In genomic region chr4:3765271-3766206, GRCh38 we compare ENCODE assay signal across 8 cellular contexts. TPM values are rescaled to one million over a fixed set of nuclear protein-coding genes. Genes with fewer than 3 reads are reported as not detected.
DNase-seq lines count a peak whose midpoint lies in the region; ATAC-seq and TF ChIP-seq lines count a peak whose summit lies in the region.

No MANE protein-coding gene starts in this region.

- H3K4me3 ChIP-seq in A673 (ENCODE audit: low read depth, low read length, poor library complexity, severe bottlenecking) (peak overlapping the region; percentile 39), HEK293 (ENCODE audit: low read depth, low read length) (peak overlapping the region; percentile 27), right cardiac atrium (ENCODE audit: low read length) (peak overlapping the region; percentile 60), skeletal muscle tissue (ENCODE audit: low read length in 3 of 3) (peak overlapping the region in 2 of 3 donors; percentile 65 to 67)

- H3K36me3 Mint-ChIP-seq in activated naive CD8-positive, alpha-beta T cell = no peaks in the 10 kb centered on the region

- BruUV-seq in A673 (replicated peaks; lab: Mats Ljungman, UMichigan) = no TSS peak

- H3K9ac ChIP-seq in skeletal muscle tissue (ENCODE audit: low read depth in 1 of 3, low read length in 3 of 3) = peak overlapping the region in 2 of 3 donors; percentile 38 to 57

- intact Hi-C loops in A673 (cut with micrococcal nuclease; ENCODE audit: unreplicated experiment) (no loop called here), right cardiac atrium (cut with DNase I) (no loop called here)

- CTCF ChIA-PET in A673 (lab: Charles Lee) = interaction anchor here (1.8 to 2.2 kb wide), 2 partner anchors 42 to 115 kb away, joined by 5 to 6 read pairs; no protein-coding TSS in a partner anchor
- CTCF ChIA-PET in HEK293 (lab: Yijun Ruan, JAX) = interaction anchor here (0.7 to 2.5 kb wide), 9 partner anchors 9 to 175 kb away, joined by 3 to 10 read pairs (median 4); no protein-coding TSS in a partner anchor

- peak; percentile 30; the same call in 1 of the 2 replicates for TF ChIP-seq CTCF in A673 (conservative IDR thresholded peaks at IDR 0.05; ENCODE audit: low read depth, low read length)
- TF ChIP-seq CTCF in HEK293 (tag by site-specific recombination; IDR thresholded peaks at IDR 0.05) = no peak

- no peaks in the 10 kb centered on the region for H3K9me3 ChIP-seq in A673 (ENCODE audit: low read depth, low read length, poor library complexity, severe bottlenecking)
- H3K9me3 ChIP-seq in HEK293 (ENCODE audit: control insufficient read depth, insufficient read depth, low read depth, low read length) = no peaks in the 10 kb centered on the region
- no peaks in the 10 kb centered on the region for H3K9me3 ChIP-seq in right cardiac atrium (ENCODE audit: control insufficient read depth, low read length)
- peaks cover 0 to 3% (median 0%) of the 10 kb centered on the region in 3 donors for H3K9me3 ChIP-seq in skeletal muscle tissue (ENCODE audit: control insufficient read depth in 3 of 3, low read length in 3 of 3)

- no peaks in the 10 kb centered on the region for H3K9me3 Mint-ChIP-seq in activated naive CD8-positive, alpha-beta T cell (ENCODE audit: low read depth)

- peaks cover 5% of the 10 kb centered on the region for H3K27me3 Mint-ChIP-seq in activated naive CD8-positive, alpha-beta T cell

- peaks cover 8% of the 10 kb centered on the region for H3K4me1 ChIP-seq in A673 (ENCODE audit: insufficient read depth, low read length, poor library complexity, severe bottlenecking)
- no peaks in the 10 kb centered on the region for H3K4me1 ChIP-seq in HEK293 (ENCODE audit: control insufficient read depth, insufficient read depth, low read length)
- no peaks in the 10 kb centered on the region for H3K4me1 ChIP-seq in right cardiac atrium (ENCODE audit: control insufficient read depth, insufficient read depth, low read length)
- H3K4me1 ChIP-seq in skeletal muscle tissue (ENCODE audit: control insufficient read depth in 3 of 3, insufficient read depth in 3 of 3, low read length in 3 of 3) = peaks cover 4 to 16% (median 10%) of the 10 kb centered on the region in 3 donors

- no peak overlapping the region for H3K27ac ChIP-seq in A673 (ENCODE audit: low read depth, low read length, poor library complexity, severe bottlenecking)
- peak overlapping the region; percentile 53; the same call in 1 of the 2 replicates for H3K27ac ChIP-seq in HEK293 (ENCODE audit: extremely low read depth, low read depth, low read length)
- no peak overlapping the region for H3K27ac ChIP-seq in right cardiac atrium (ENCODE audit: low read length)
- H3K27ac ChIP-seq in skeletal muscle tissue (ENCODE audit: low read depth, low read length) = no peak overlapping the region

- H3K4me3 Mint-ChIP-seq in activated naive CD8-positive, alpha-beta T cell = peak overlapping the region; percentile 46

- POLR2A ChIA-PET in A673 (lab: Charles Lee; ENCODE audit: low non-redundant PET) (no interaction called here), HEK293 (lab: Yijun Ruan, JAX) (interaction anchor here (0.7 to 1.0 kb wide), 2 partner anchors 15 to 18 kb away, joined by 3 to 4 read pairs; no protein-coding TSS in a partner anchor)

- no peak overlapping the region for H3K27ac Mint-ChIP-seq in activated naive CD8-positive, alpha-beta T cell

- ATAC-seq in right cardiac atrium (peak; percentile 29 to 37), HG03097 (IDR thresholded peaks at IDR 0.05; ENCODE audit: low FRiP score, unreplicated experiment) (no peak), HG02588 (IDR thresholded peaks at IDR 0.05; ENCODE audit: unreplicated experiment) (no peak)

- H3K4me1 Mint-ChIP-seq in activated naive CD8-positive, alpha-beta T cell (ENCODE audit: low read depth) = peaks cover 4% of the 10 kb centered on the region

- no peaks in the 10 kb centered on the region for H3K36me3 ChIP-seq in A673 (ENCODE audit: insufficient read depth, low read length, poor library complexity, severe bottlenecking)
- H3K36me3 ChIP-seq in HEK293 (ENCODE audit: control insufficient read depth in 2 of 2, insufficient read depth in 1 of 2, low read length in 2 of 2) = no peaks in the 10 kb centered on the region
- H3K36me3 ChIP-seq in skeletal muscle tissue (ENCODE audit: control insufficient read depth in 3 of 3, insufficient read depth in 3 of 3, low read length in 3 of 3) = no peaks in the 10 kb centered on the region

- DNase-seq in A673 (ENCODE audit: low spot score) (peak; percentile 73), right cardiac atrium (peak in 2 of 3 donors; percentile 61 to 68), NCI-H187 treated with DMSO at 0.1 percent for 48 hours (lab: John Stamatoyannopoulos, UW) (no peak)

- WGBS in right cardiac atrium = 2% methylated on average over 135 of the region's 135 CpGs

- H3K27me3 ChIP-seq in A673 (replicated peaks; ENCODE audit: insufficient read depth, low read depth, low read length, poor library complexity) = peaks cover 13% of the 10 kb centered on the region
- H3K27me3 ChIP-seq in right cardiac atrium (ENCODE audit: control insufficient read depth, insufficient read depth) = no peaks in the 10 kb centered on the region
- H3K27me3 ChIP-seq in skeletal muscle tissue (ENCODE audit: control insufficient read depth in 3 of 3, insufficient read depth in 3 of 3, low read length in 3 of 3) = peaks cover 39 to 55% (median 43%) of the 10 kb centered on the region in 3 donors

TF ChIP-seq in HEK293, 187 proteins besides CTCF, POLR2A, EP300 and RAD21:
- TF ChIP-seq ZFHX2 (tag by site-specific recombination; conservative IDR thresholded peaks at IDR 0.05) = peak; percentile 82
- TF ChIP-seq TRIM28 (IDR thresholded peaks at IDR 0.05; ENCODE audit: borderline replicate concordance, low read length) = no peak
- TF ChIP-seq EGR2 (tag by site-specific recombination; IDR thresholded peaks at IDR 0.05; ENCODE audit: low read depth) = peak; percentile 52; the same call in 1 of the 2 replicates
- no peak for TF ChIP-seq ZBTB7A (tag by site-specific recombination; IDR thresholded peaks at IDR 0.05; ENCODE audit: low read depth)
- TF ChIP-seq PATZ1 (tag by site-specific recombination; IDR thresholded peaks at IDR 0.05) = peak; percentile 34; the same call in 1 of the 2 replicates
- TF ChIP-seq ZBTB17 (tag by site-specific recombination; IDR thresholded peaks at IDR 0.05) = peak; percentile 94
- peak; percentile 50 for TF ChIP-seq ZBTB8A (tag by site-specific recombination; IDR thresholded peaks at IDR 0.05)
- 0 out of 2 replicates have a peak, but pooled peaks have one; percentile 23 for TF ChIP-seq YY1 (tag by site-specific recombination; IDR thresholded peaks at IDR 0.05)
- TF ChIP-seq ZNF335 (tag by site-specific recombination; conservative IDR thresholded peaks at IDR 0.05) = peak; percentile 47
- peak; percentile 50; the same call in 1 of the 2 replicates for TF ChIP-seq ZEB2 (tag by site-specific recombination; IDR thresholded peaks at IDR 0.05)
- TF ChIP-seq, protein P1, sequence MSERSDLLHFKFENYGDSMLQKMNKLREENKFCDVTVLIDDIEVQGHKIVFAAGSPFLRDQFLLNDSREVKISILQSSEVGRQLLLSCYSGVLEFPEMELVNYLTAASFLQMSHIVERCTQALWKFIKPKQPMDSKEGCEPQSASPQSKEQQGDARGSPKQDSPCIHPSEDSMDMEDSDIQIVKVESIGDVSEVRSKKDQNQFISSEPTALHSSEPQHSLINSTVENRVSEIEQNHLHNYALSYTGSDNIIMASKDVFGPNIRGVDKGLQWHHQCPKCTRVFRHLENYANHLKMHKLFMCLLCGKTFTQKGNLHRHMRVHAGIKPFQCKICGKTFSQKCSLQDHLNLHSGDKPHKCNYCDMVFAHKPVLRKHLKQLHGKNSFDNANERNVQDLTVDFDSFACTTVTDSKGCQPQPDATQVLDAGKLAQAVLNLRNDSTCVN (tag by site-specific recombination; optimal IDR thresholded peaks at IDR 0.05) = peak; percentile 70
- TF ChIP-seq, protein P2, sequence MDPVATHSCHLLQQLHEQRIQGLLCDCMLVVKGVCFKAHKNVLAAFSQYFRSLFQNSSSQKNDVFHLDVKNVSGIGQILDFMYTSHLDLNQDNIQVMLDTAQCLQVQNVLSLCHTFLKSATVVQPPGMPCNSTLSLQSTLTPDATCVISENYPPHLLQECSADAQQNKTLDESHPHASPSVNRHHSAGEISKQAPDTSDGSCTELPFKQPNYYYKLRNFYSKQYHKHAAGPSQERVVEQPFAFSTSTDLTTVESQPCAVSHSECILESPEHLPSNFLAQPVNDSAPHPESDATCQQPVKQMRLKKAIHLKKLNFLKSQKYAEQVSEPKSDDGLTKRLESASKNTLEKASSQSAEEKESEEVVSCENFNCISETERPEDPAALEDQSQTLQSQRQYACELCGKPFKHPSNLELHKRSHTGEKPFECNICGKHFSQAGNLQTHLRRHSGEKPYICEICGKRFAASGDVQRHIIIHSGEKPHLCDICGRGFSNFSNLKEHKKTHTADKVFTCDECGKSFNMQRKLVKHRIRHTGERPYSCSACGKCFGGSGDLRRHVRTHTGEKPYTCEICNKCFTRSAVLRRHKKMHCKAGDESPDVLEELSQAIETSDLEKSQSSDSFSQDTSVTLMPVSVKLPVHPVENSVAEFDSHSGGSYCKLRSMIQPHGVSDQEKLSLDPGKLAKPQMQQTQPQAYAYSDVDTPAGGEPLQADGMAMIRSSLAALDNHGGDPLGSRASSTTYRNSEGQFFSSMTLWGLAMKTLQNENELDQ (tag by site-specific recombination; IDR thresholded peaks at IDR 0.05; ENCODE audit: low read depth) = no peak
- TF ChIP-seq ZNF600 (tag by site-specific recombination; IDR thresholded peaks at IDR 0.05) = peak; percentile 89

RNA-seq across cellular contexts. Expression of gene ADRA2C, which starts 0.6 kb away (rescaled TPM):
- 14.8 and 16.7 TPM in 2 replicates for total RNA-seq in A673 (2021)
- total RNA-seq in right cardiac atrium = 1 to 10 TPM; 3.0 to 4.6 (median 3.5) TPM
- 4.8 TPM for polyA plus RNA-seq in right cardiac atrium
- 1.0 TPM for total RNA-seq in skeletal muscle tissue

Comparison
In these comparisons a context has a peak if more than half of its experiments do, and no peak if none do; other contexts are left out.
1. ATAC-seq: peak in right cardiac atrium (2 of 2); none in HG03097 (single experiment) and HG02588 (single experiment).
2. Peak in every context shown above with its lines, with median percentiles within 50 percentile points of each other: H3K4me3 ChIP-seq.